Comparison of ENCODE assay signal across 14 cellular contexts in genomic region chr1:184069675-184070074, GRCh38. TPM values are rescaled to one million over a fixed set of nuclear protein-coding genes. Genes with fewer than 3 reads are reported as not detected.
DNase-seq lines count a peak whose midpoint lies in the region; ATAC-seq, FAIRE-seq and TF ChIP-seq lines count a peak whose summit lies in the region.
"Had no signal": no experiment of that assay in that cellular context is flagged by ENCODE, and none has a peak within 500 bp of the region (broad histone marks: within the 10 kb centered on the region; RNA-seq: fewer than 3 reads in every experiment).

No MANE protein-coding gene starts in this region.

- no peak for TF ChIP-seq CTCF in A549 (IDR thresholded peaks at IDR 0.05)
- no peak for TF ChIP-seq CTCF in fibroblast of pulmonary artery (IDR thresholded peaks at IDR 0.05; ENCODE audit: low read length, missing control alignments)

- FAIRE-seq in A549 (lab: Jason Lieb, UNC), result peak; percentile 7

- H3K4me2 ChIP-seq in A549, result no peak overlapping the region

- no peak for TF ChIP-seq POLR2A in A549 (IDR thresholded peaks at IDR 0.05; ENCODE audit: low read length)

- H3K27ac ChIP-seq in A549, result no peak overlapping the region
- H3K27ac ChIP-seq in SK-N-MC, result peak overlapping the region; percentile 7; the same call in 1 of the 2 replicates

- peaks cover 75% of the 10 kb centered on the region for H3K36me3 ChIP-seq in SK-N-MC (ENCODE audit: insufficient read depth, low read length)

- H3K9ac ChIP-seq in SK-N-MC (ENCODE audit: insufficient read length), result no peak overlapping the region

- H3K9me3 ChIP-seq in A549 (no peaks in the 10 kb centered on the region), SK-N-MC (ENCODE audit: low read depth, low read length) (0 out of 2 replicates have a peak, but pooled peaks cover 4% of the 10 kb centered on the region)

- TF ChIP-seq EP300 in A549 (IDR thresholded peaks at IDR 0.05), result no peak

- CTCF ChIA-PET in A549 (lab: Yijun Ruan, JAX), result interaction anchor here (1.4 kb wide), 1 partner anchor 594 kb away, joined by 7 read pairs; no protein-coding TSS in a partner anchor

- H3K4me3 ChIP-seq in A549 (no peak overlapping the region), SK-N-MC (no peak overlapping the region), fibroblast of pulmonary artery (replicated peaks; ENCODE audit: low read depth, low read length) (no peak overlapping the region)

- ATAC-seq in A549, result no peak

- POLR2A ChIA-PET in A549 (lab: Yijun Ruan, JAX), result no interaction called here

- DNase-seq in A549 (ENCODE audit: low read depth in 1 of 2, low spot score in 1 of 2) (no peak), EH (ENCODE audit: low read depth) (peak; percentile 33), SK-N-MC (ENCODE audit: low read depth, low spot score) (no peak), fibroblast of pulmonary artery (ENCODE audit: low read depth) (peak; percentile 28), HuH-7 (ENCODE audit: low spot score) (no peak), C1 segment of cervical spinal cord (lab: John Stamatoyannopoulos, UW) (no peak), HCEC 1CT (no peak)
- DNase-seq: ACHN; Calu3; CD4-positive, CD25-positive, alpha-beta regulatory T cell; KBM-7; NCI-H1436 treated with DMSO at 0.1 percent for 48 hours; NCI-H2081; NCI-H524 had no signal

- no peaks in the 10 kb centered on the region for H3K4me1 ChIP-seq in A549

- 50% methylated on average over 2 of the region's 2 CpGs for WGBS in A549 (ENCODE audit: missing lambda C conversion rate)

- TF ChIP-seq RAD21 in A549 (conservative IDR thresholded peaks at IDR 0.05 in 1 of 2, IDR thresholded peaks at IDR 0.05 in 1 of 2), result no peak

TF ChIP-seq in A549, 52 proteins besides CTCF, POLR2A, EP300 and RAD21:
- TF ChIP-seq FOXS1 (CRISPR knock-in tag; IDR thresholded peaks at IDR 0.05) (no peak), MAZ (IDR thresholded peaks at IDR 0.05; ENCODE audit: borderline replicate concordance, low read depth, low read length) (no peak), RARB (CRISPR knock-in tag; IDR thresholded peaks at IDR 0.05) (no peak), ZNF302 (CRISPR knock-in tag; IDR thresholded peaks at IDR 0.05) (no peak), ESRRA (IDR thresholded peaks at IDR 0.05; ENCODE audit: borderline replicate concordance, low read length) (no peak), TP53 (CRISPR knock-in tag; IDR thresholded peaks at IDR 0.05) (no peak), CBX8 (IDR thresholded peaks at IDR 0.05) (no peak), ZSCAN20 (CRISPR knock-in tag; IDR thresholded peaks at IDR 0.05) (no peak), KDM1A (IDR thresholded peaks at IDR 0.05; ENCODE audit: low read depth) (no peak), EHF (CRISPR knock-in tag; IDR thresholded peaks at IDR 0.05) (no peak), HEYL (CRISPR knock-in tag; IDR thresholded peaks at IDR 0.05) (no peak), PHF8 (IDR thresholded peaks at IDR 0.05; ENCODE audit: borderline replicate concordance, low read depth) (no peak), HOXB13 (CRISPR knock-in tag; IDR thresholded peaks at IDR 0.05; ENCODE audit: low read depth) (no peak), RCOR1 (IDR thresholded peaks at IDR 0.05; ENCODE audit: low read depth, low read length) (no peak), USF2 (IDR thresholded peaks at IDR 0.05) (no peak), POLR2AphosphoS2 (conservative IDR thresholded peaks at IDR 0.05; ENCODE audit: low read length) (no peak)
- TF ChIP-seq, protein P1, sequence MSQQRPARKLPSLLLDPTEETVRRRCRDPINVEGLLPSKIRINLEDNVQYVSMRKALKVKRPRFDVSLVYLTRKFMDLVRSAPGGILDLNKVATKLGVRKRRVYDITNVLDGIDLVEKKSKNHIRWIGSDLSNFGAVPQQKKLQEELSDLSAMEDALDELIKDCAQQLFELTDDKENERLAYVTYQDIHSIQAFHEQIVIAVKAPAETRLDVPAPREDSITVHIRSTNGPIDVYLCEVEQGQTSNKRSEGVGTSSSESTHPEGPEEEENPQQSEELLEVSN (IDR thresholded peaks at IDR 0.05; ENCODE audit: borderline replicate concordance, low read depth), result no peak

RNA-seq across cellular contexts. Expression of gene TSEN15, which starts 18.1 kb away (rescaled TPM):
- 61.3 and 79.9 TPM in 2 replicates for polyA plus RNA-seq in A549 (2011; rRNA removed)
- 25.0 and 26.2 TPM in 2 replicates for polyA plus RNA-seq in A549 (2012; cell fraction: cytosol; rRNA removed)
- polyA plus RNA-seq in A549 (2012; cell fraction: nucleus; rRNA removed), result 16.1 and 21.5 TPM in 2 replicates
- 35.1 to 37.2 TPM (median 36.7 TPM) in 3 replicates for polyA plus RNA-seq in A549 (2017; fragmentation: RNase III; extraction: RNeasy Plus Mini Kit Qiagen cat#74134 plus additional on column Dnase treatment)
- polyA minus RNA-seq in A549 (2011; rRNA and poly(A)+ RNA removed), result 47.1 and 52.9 TPM in 2 replicates

RNA-seq across cellular contexts. Expression of gene COLGALT2, which starts 32.1 kb away (rescaled TPM):
- polyA plus RNA-seq in A549 (2011; rRNA removed) (0.22 TPM in 2 replicates), A549 (2017; fragmentation: RNase III; extraction: RNeasy Plus Mini Kit Qiagen cat#74134 plus additional on column Dnase treatment) (0.14 to 0.22 TPM (median 0.18 TPM) in 3 replicates)
- 0.05 and 0.08 TPM in 2 replicates for polyA plus RNA-seq in A549 (2012; cell fraction: cytosol; rRNA removed)
- 0.17 TPM in 2 replicates for polyA plus RNA-seq in A549 (2012; cell fraction: nucleus; rRNA removed)
- 0.10 and 0.33 TPM in 2 replicates for polyA minus RNA-seq in A549 (2011; rRNA and poly(A)+ RNA removed)

Comparison
In these comparisons a context has a peak if more than half of its experiments do, and no peak if none do; other contexts are left out.
1. DNase-seq: peak in EH (single experiment) and fibroblast of pulmonary artery (single experiment); none in A549 (0 of 2), SK-N-MC (single experiment), HuH-7 (single experiment), C1 segment of cervical spinal cord (0 of 14) and HCEC 1CT (single experiment).